8 cellular contexts compared by ENCODE assay signal in genomic region chr2:47038656-47039501, GRCh38.
DNase-seq lines count a peak whose midpoint lies in the region; ATAC-seq and TF ChIP-seq lines count a peak whose summit lies in the region.

No MANE protein-coding gene starts in this region.

- no peaks in the 10 kb centered on the region for H3K9me3 Mint-ChIP-seq in activated naive CD4-positive, alpha-beta T cell treated with anti-CD3 and anti-CD28 coated beads, Interleukin-2, amount 50 U/mL, for 72 hours

- intact Hi-C loops in lower leg skin (cut with DNase I; ENCODE audit: low total_unique reads): no loop called here

- DNase-seq in GM12865 (ENCODE audit: low read depth) (peak; percentile 14), putamen (ENCODE audit: low spot score) (peak; percentile 71), lower leg skin (ENCODE audit: low spot score in 2 of 2) (no peak), OCI-M1 (lab: John Stamatoyannopoulos, UW) (no peak), mesenteric fat pad (ENCODE audit: low spot score) (no peak)
- peak in 1 of 2 donors; percentile 13 for DNase-seq in activated naive CD4-positive, alpha-beta T cell treated with anti-CD3 and anti-CD28 coated beads, Interleukin-2, amount 50 U/mL, for 72 hours (ENCODE audit: low spot score in 2 of 2)

- H3K36me3 Mint-ChIP-seq in activated naive CD4-positive, alpha-beta T cell treated with anti-CD3 and anti-CD28 coated beads, Interleukin-2, amount 50 U/mL, for 72 hours: peaks cover 6 to 14% of the 10 kb centered on the region in 2 donors

- no peak overlapping the region for H3K4me3 ChIP-seq in GM12865 (ENCODE audit: low read depth, low read length)
- no peak overlapping the region for H3K4me3 ChIP-seq in lower leg skin (ENCODE audit: low read depth, poor library complexity, severe bottlenecking)

- 71 to 76% methylated on average over 6 to 9 of the region's 9 CpGs for WGBS in lower leg skin, 2 donors

- ATAC-seq in HG02981 (IDR thresholded peaks at IDR 0.05; ENCODE audit: unreplicated experiment) (peak; percentile 39), HG03571 (IDR thresholded peaks at IDR 0.05; ENCODE audit: unreplicated experiment) (no peak)
- ATAC-seq in activated naive CD4-positive, alpha-beta T cell treated with anti-CD3 and anti-CD28 coated beads, Interleukin-2, amount 50 U/mL, for 72 hours: peak; percentile 63 to 84

- TF ChIP-seq POLR2A in lower leg skin (IDR thresholded peaks at IDR 0.05): no peak

- no peak for TF ChIP-seq CTCF in GM12865 (IDR thresholded peaks at IDR 0.05; ENCODE audit: insufficient read depth, low read depth, low read length, missing control alignments)
- no peak for TF ChIP-seq CTCF in lower leg skin (IDR thresholded peaks at IDR 0.05)

- H3K27ac Mint-ChIP-seq in activated naive CD4-positive, alpha-beta T cell treated with anti-CD3 and anti-CD28 coated beads, Interleukin-2, amount 50 U/mL, for 72 hours: peak overlapping the region; percentile 83 to 94

Comparison
In these comparisons a context has a peak if more than half of its experiments do, and no peak if none do; other contexts are left out.
1. DNase-seq: peak in GM12865 (single experiment) and putamen (single experiment); none in lower leg skin (0 of 2), OCI-M1 (single experiment) and mesenteric fat pad (single experiment).